Comparison of ENCODE assay signal across 25 cellular contexts in the genomic region with DNA sequence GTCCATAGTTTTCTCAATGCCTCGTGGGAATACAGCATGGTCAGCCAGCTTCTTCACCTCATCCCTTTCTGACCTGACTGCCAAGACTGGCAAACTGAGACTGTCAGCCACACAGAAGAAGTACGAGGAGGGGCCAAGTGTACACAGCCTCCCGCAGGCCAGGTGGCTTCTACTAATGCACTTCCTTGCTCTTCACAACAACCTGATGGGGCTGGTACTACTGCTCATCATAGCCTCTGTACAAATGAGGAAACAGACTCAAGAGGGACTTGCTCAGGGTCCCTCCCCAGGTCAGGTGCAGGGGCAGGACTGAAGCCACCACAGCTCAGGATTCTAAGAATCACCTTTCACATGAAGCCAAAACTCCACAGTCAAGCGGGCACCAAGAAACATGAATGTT. TPM values are rescaled to one million over a fixed set of nuclear protein-coding genes. Genes with fewer than 3 reads are reported as not detected.
A peak's percentile ranks its signal among the peaks of the same experiment; 100 is the strongest.
DNase-seq lines count a peak whose midpoint lies in the region; ATAC-seq, FAIRE-seq and TF ChIP-seq lines count a peak whose summit lies in the region.
"Had no signal": no experiment of that assay in that cellular context is flagged by ENCODE, and none has a peak within 500 bp of the region (broad histone marks: within the 10 kb centered on the region; RNA-seq: fewer than 3 reads in every experiment).

No MANE protein-coding gene starts in this region.

- peak overlapping the region; percentile 20 for H3K4me3 Mint-ChIP-seq in T-helper 1 cell treated with Interleukin-12 subunit alpha and Interleukin-12 subunit beta and Interleukin-4 antibody, amounts not matched to agents 30 μg/mL and 1 μg/mL, for 36 hours
- H3K4me3 Mint-ChIP-seq in endothelial cell (ENCODE audit: unreplicated experiment) (peak overlapping the region; percentile 18), Calu3 (ENCODE audit: low read depth, unreplicated experiment) (no peak overlapping the region)
- H3K4me3 Mint-ChIP-seq in stimulated activated naive B cell treated with anti-CD40 and anti-IgM and Interleukin-4, amounts not matched to agents 10 μg/mL and 1 μg/mL and 100 μg/mL, for 72 hours, result peak overlapping the region; percentile 21 to 56
- H3K4me3 Mint-ChIP-seq: brain had no signal

- peak; percentile 83 to 87 for ATAC-seq in stimulated activated naive B cell treated with anti-CD40 and anti-IgM and Interleukin-4, amounts not matched to agents 10 μg/mL and 1 μg/mL and 100 μg/mL, for 72 hours (replicated peaks)
- ATAC-seq: foreskin keratinocyte, GM12878 had no signal

- no peaks in the 10 kb centered on the region for H3K27me3 Mint-ChIP-seq in T-helper 1 cell treated with Interleukin-12 subunit alpha and Interleukin-12 subunit beta and Interleukin-4 antibody, amounts not matched to agents 30 μg/mL and 1 μg/mL, for 36 hours (ENCODE audit: low read depth)
- H3K27me3 Mint-ChIP-seq in endothelial cell (ENCODE audit: unreplicated experiment) (peaks cover 9% of the 10 kb centered on the region), Calu3 (ENCODE audit: unreplicated experiment) (no peaks in the 10 kb centered on the region)
- H3K27me3 Mint-ChIP-seq in stimulated activated naive B cell treated with anti-CD40 and anti-IgM and Interleukin-4, amounts not matched to agents 10 μg/mL and 1 μg/mL and 100 μg/mL, for 72 hours, result no peaks in the 10 kb centered on the region

- TF ChIP-seq CTCF in endothelial cell (IDR thresholded peaks at IDR 0.05; ENCODE audit: unreplicated experiment), result no peak
- TF ChIP-seq CTCF in Calu3 (IDR thresholded peaks at IDR 0.05; ENCODE audit: unreplicated experiment), result no peak

- intact Hi-C loops in Calu3 (cut with micrococcal nuclease; ENCODE audit: unreplicated experiment), result no loop called here

- TF ChIP-seq POLR2A in GM12891 (IDR thresholded peaks at IDR 0.05; ENCODE audit: low read depth, low read length), result no peak

- no TSS peak for BruUV-seq in Calu3 (replicated peaks; lab: Mats Ljungman, UMichigan)

- peak overlapping the region; percentile 79 for H3K27ac Mint-ChIP-seq in T-helper 1 cell treated with Interleukin-12 subunit alpha and Interleukin-12 subunit beta and Interleukin-4 antibody, amounts not matched to agents 30 μg/mL and 1 μg/mL, for 36 hours
- no peak overlapping the region for H3K27ac Mint-ChIP-seq in endothelial cell (ENCODE audit: unreplicated experiment)
- peak overlapping the region; percentile 91 for H3K27ac Mint-ChIP-seq in stimulated activated naive B cell treated with anti-CD40 and anti-IgM and Interleukin-4, amounts not matched to agents 10 μg/mL and 1 μg/mL and 100 μg/mL, for 72 hours
- no peak overlapping the region for H3K27ac Mint-ChIP-seq in Calu3 (ENCODE audit: unreplicated experiment)
- H3K27ac Mint-ChIP-seq: brain had no signal

- CTCF ChIA-PET in Calu3 (lab: Charles Lee), result interaction anchor here (1.0 to 2.0 kb wide), 2 partner anchors 9 to 153 kb away, joined by 4 to 5 read pairs; no protein-coding TSS in a partner anchor

- peak; percentile 51 for DNase-seq in activated effector memory CD4-positive, alpha-beta T cell treated with anti-CD3 and anti-CD28 coated beads, Interleukin-2, amount 50 U/mL, for 16 hours
- no peak for DNase-seq in activated effector memory CD4-positive, alpha-beta T cell treated with Interleukin-2 at 50 U/mL for 16 hours
- DNase-seq in endothelial cell (ENCODE audit: low spot score) (no peak), NCI-H524 treated with DMSO at 0.1 percent for 48 hours (lab: John Stamatoyannopoulos, UW) (no peak), Calu3 (no peak), GM12891 (ENCODE audit: insufficient read length, low spot score) (no peak)
- no peak for DNase-seq in stimulated activated naive B cell treated with anti-CD40 and anti-IgM and Interleukin-4, amounts not matched to agents 10 μg/mL and 1 μg/mL and 100 μg/mL, for 72 hours
- DNase-seq: activated CD4-positive, CD25-positive, alpha-beta regulatory T cell; Caco-2; DND-41; effector CD4-positive, alpha-beta T cell; erythroblast; foreskin keratinocyte; H7; mesenchymal stem cell; NCI-H1436 treated with DMSO at 0.1 percent for 48 hours; NCI-H2107; NCI-H510A; nucleus accumbens; SK-N-SH; T1000 had no signal

- H3K4me1 Mint-ChIP-seq in T-helper 1 cell treated with Interleukin-12 subunit alpha and Interleukin-12 subunit beta and Interleukin-4 antibody, amounts not matched to agents 30 μg/mL and 1 μg/mL, for 36 hours (ENCODE audit: low read depth), result peaks cover 66% of the 10 kb centered on the region
- H3K4me1 Mint-ChIP-seq in endothelial cell (ENCODE audit: unreplicated experiment) (peaks cover 23% of the 10 kb centered on the region), Calu3 (ENCODE audit: low read depth, unreplicated experiment) (peaks cover 8% of the 10 kb centered on the region)
- peaks cover 61 to 85% of the 10 kb centered on the region in 2 donors for H3K4me1 Mint-ChIP-seq in stimulated activated naive B cell treated with anti-CD40 and anti-IgM and Interleukin-4, amounts not matched to agents 10 μg/mL and 1 μg/mL and 100 μg/mL, for 72 hours

- peaks cover 80% of the 10 kb centered on the region for H3K36me3 Mint-ChIP-seq in T-helper 1 cell treated with Interleukin-12 subunit alpha and Interleukin-12 subunit beta and Interleukin-4 antibody, amounts not matched to agents 30 μg/mL and 1 μg/mL, for 36 hours (ENCODE audit: low read depth)
- H3K36me3 Mint-ChIP-seq in endothelial cell (ENCODE audit: low read depth, unreplicated experiment) (peaks cover 62% of the 10 kb centered on the region), Calu3 (ENCODE audit: insufficient read depth, unreplicated experiment) (no peaks in the 10 kb centered on the region)
- peaks cover 35 to 48% of the 10 kb centered on the region in 2 donors for H3K36me3 Mint-ChIP-seq in stimulated activated naive B cell treated with anti-CD40 and anti-IgM and Interleukin-4, amounts not matched to agents 10 μg/mL and 1 μg/mL and 100 μg/mL, for 72 hours

- no peak for FAIRE-seq in GM12891 (lab: Jason Lieb, UNC)
- FAIRE-seq: GM12878 had no signal

- H3K9me3 Mint-ChIP-seq in T-helper 1 cell treated with Interleukin-12 subunit alpha and Interleukin-12 subunit beta and Interleukin-4 antibody, amounts not matched to agents 30 μg/mL and 1 μg/mL, for 36 hours, result no peaks in the 10 kb centered on the region
- no peaks in the 10 kb centered on the region for H3K9me3 Mint-ChIP-seq in endothelial cell (ENCODE audit: unreplicated experiment)
- peaks cover 2 to 4% of the 10 kb centered on the region in 2 donors for H3K9me3 Mint-ChIP-seq in stimulated activated naive B cell treated with anti-CD40 and anti-IgM and Interleukin-4, amounts not matched to agents 10 μg/mL and 1 μg/mL and 100 μg/mL, for 72 hours
- H3K9me3 Mint-ChIP-seq in Calu3 (ENCODE audit: low read depth, unreplicated experiment), result no peaks in the 10 kb centered on the region

TF ChIP-seq in GM12891, 5 proteins besides CTCF, POLR2A, EP300 and RAD21:
- TF ChIP-seq POLR2AphosphoS5 (IDR thresholded peaks at IDR 0.05; ENCODE audit: low read depth, low read length) (no peak), PAX5 (IDR thresholded peaks at IDR 0.05; ENCODE audit: insufficient read depth, low read length, severe bottlenecking) (no peak), TAF1 (IDR thresholded peaks at IDR 0.05; ENCODE audit: low read depth, low read length) (no peak)
TF ChIP-seq in GM12891: peak in this region for 0.

RNA-seq across cellular contexts. Expression of a gene that starts 21.2 kb away (rescaled TPM):
- total RNA-seq in endothelial cell (ENCODE audit: unreplicated experiment), result not detected
- total RNA-seq in Calu3 (2022), result 2.7 and 3.2 TPM in 2 replicates
- 1.2 TPM for polyA plus RNA-seq in GM12891 (2012; ENCODE audit: low read depth, missing spikeins)
- total RNA-seq: H7, myocyte had no signal

Comparison
In these comparisons a context has a peak if more than half of its experiments do, and no peak if none do; other contexts are left out.
1. H3K27ac Mint-ChIP-seq: peak in T-helper 1 cell treated with Interleukin-12 subunit alpha and Interleukin-12 subunit beta and Interleukin-4 antibody, amounts not matched to agents 30 μg/mL and 1 μg/mL, for 36 hours (single experiment) and stimulated activated naive B cell treated with anti-CD40 and anti-IgM and Interleukin-4, amounts not matched to agents 10 μg/mL and 1 μg/mL and 100 μg/mL, for 72 hours (single experiment); none in endothelial cell (single experiment) and Calu3 (single experiment).